ENCODE assay signal across 8 cellular contexts in genomic region chr19:37906868-37907734, GRCh38. TPM values are rescaled to one million over a fixed set of nuclear protein-coding genes. Genes with fewer than 3 reads are reported as not detected.
DNase-seq lines count a peak whose midpoint lies in the region; ATAC-seq, FAIRE-seq and TF ChIP-seq lines count a peak whose summit lies in the region.

A gene with protein sequence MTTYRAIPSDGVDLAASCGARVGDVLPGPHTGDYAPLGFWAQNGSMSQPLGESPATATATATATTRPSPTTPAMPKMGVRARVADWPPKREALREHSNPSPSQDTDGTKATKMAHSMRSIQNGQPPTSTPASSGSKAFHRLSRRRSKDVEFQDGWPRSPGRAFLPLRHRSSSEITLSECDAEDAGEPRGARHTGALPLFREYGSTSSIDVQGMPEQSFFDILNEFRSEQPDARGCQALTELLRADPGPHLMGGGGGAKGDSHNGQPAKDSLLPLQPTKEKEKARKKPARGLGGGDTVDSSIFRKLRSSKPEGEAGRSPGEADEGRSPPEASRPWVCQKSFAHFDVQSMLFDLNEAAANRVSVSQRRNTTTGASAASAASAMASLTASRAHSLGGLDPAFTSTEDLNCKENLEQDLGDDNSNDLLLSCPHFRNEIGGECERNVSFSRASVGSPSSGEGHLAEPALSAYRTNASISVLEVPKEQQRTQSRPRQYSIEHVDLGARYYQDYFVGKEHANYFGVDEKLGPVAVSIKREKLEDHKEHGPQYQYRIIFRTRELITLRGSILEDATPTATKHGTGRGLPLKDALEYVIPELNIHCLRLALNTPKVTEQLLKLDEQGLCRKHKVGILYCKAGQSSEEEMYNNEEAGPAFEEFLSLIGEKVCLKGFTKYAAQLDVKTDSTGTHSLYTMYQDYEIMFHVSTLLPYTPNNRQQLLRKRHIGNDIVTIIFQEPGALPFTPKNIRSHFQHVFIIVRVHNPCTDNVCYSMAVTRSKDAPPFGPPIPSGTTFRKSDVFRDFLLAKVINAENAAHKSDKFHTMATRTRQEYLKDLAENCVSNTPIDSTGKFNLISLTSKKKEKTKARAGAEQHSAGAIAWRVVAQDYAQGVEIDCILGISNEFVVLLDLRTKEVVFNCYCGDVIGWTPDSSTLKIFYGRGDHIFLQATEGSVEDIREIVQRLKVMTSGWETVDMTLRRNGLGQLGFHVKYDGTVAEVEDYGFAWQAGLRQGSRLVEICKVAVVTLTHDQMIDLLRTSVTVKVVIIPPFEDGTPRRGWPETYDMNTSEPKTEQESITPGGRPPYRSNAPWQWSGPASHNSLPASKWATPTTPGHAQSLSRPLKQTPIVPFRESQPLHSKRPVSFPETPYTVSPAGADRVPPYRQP (N-terminal part only) (plus strand): TSS chr19:37907208. CDS start chr19:38081566, 174,358 bp downstream.

- H2AFZ ChIP-seq in ACC112 (ENCODE audit: low read length, unreplicated experiment) = peak within 1 kb of the TSS; percentile 96

- H3K79me2 ChIP-seq in ACC112 (ENCODE audit: control insufficient read depth, insufficient read depth, low read length, unreplicated experiment) = peaks cover 33% of the 10 kb centered on the region

- TF ChIP-seq CTCF in WERI-Rb-1 (IDR thresholded peaks at IDR 0.05; ENCODE audit: low read depth, low read length) = no peak
- TF ChIP-seq CTCF in bronchial epithelial cell (IDR thresholded peaks at IDR 0.05; ENCODE audit: insufficient read depth, low read length, severe bottlenecking) = peak; percentile 2

- no peaks in the 10 kb centered on the region for H3K27me3 ChIP-seq in ACC112 (ENCODE audit: insufficient read depth, low read length)
- no peaks in the 10 kb centered on the region for H3K27me3 ChIP-seq in WERI-Rb-1 (ENCODE audit: insufficient read depth, low read depth, severe bottlenecking)
- H3K27me3 ChIP-seq in bronchial epithelial cell (ENCODE audit: control insufficient read depth, insufficient read depth, low read length) = no peaks in the 10 kb centered on the region

- ATAC-seq in GM18870 (IDR thresholded peaks at IDR 0.05; ENCODE audit: unreplicated experiment) (peak; percentile 78), HG03135 (IDR thresholded peaks at IDR 0.05; ENCODE audit: unreplicated experiment) (peak; percentile 83)

- DNase-seq in NCI-H2196 treated with DMSO at 0.1 percent for 48 hours (lab: John Stamatoyannopoulos, UW; ENCODE audit: unreplicated experiment) (peak; percentile 93), WERI-Rb-1 (peak; percentile 97), bronchial epithelial cell (ENCODE audit: low read depth) (peak; percentile 88), iPS-NIHi11 (ENCODE audit: low spot score) (peak; percentile 91), smooth muscle cell of the brain vasculature (ENCODE audit: low read depth, low spot score) (peak; percentile 92)

- H3K4me3 ChIP-seq in ACC112 (ENCODE audit: low read depth, low read length) (peak within 1 kb of the TSS; percentile 88), WERI-Rb-1 (ENCODE audit: low read depth, low read length) (peak within 1 kb of the TSS; percentile 68), bronchial epithelial cell (ENCODE audit: low read depth, low read length) (peak within 1 kb of the TSS; percentile 73)

- FAIRE-seq in bronchial epithelial cell (lab: Jason Lieb, UNC) = no peak

- H3K4me1 ChIP-seq in ACC112 (ENCODE audit: control insufficient read depth, insufficient read depth, low read length, unreplicated experiment) = peaks cover 6% of the 10 kb centered on the region

- H3K36me3 ChIP-seq in ACC112 (ENCODE audit: insufficient read depth, low read length) (no peaks in the 10 kb centered on the region), WERI-Rb-1 (peaks cover 4% of the 10 kb centered on the region; the same call in 1 of the 2 replicates), bronchial epithelial cell (ENCODE audit: control insufficient read depth, insufficient read depth, low read length) (no peaks in the 10 kb centered on the region)

- no peaks in the 10 kb centered on the region for H3K9me3 ChIP-seq in WERI-Rb-1 (ENCODE audit: severe bottlenecking)

- peak within 1 kb of the TSS; percentile 33; the same call in 1 of the 2 replicates for H3K27ac ChIP-seq in ACC112 (ENCODE audit: low read depth, low read length)
- H3K27ac ChIP-seq in WERI-Rb-1 = peak within 1 kb of the TSS; percentile 79

RNA-seq across cellular contexts. Expression of the gene that starts here (rescaled TPM):
- total RNA-seq in bronchial epithelial cell = 3.4 and 5.2 TPM in 2 replicates

Comparison
In these comparisons a context has a peak if more than half of its experiments do, and no peak if none do; other contexts are left out.
1. Peak in every context shown above with its lines: DNase-seq, ATAC-seq, H3K4me3 ChIP-seq and H3K27ac ChIP-seq.